ENCODE assay signal across 16 cellular contexts in genomic region chr5:139299477-139299876, GRCh38. TPM values are rescaled to one million over a fixed set of nuclear protein-coding genes. Genes with fewer than 3 reads are reported as not detected.
A peak's percentile ranks its signal among the peaks of the same experiment; 100 is the strongest.
DNase-seq lines count a peak whose midpoint lies in the region; ATAC-seq, FAIRE-seq and TF ChIP-seq lines count a peak whose summit lies in the region.
"Had no signal": no experiment of that assay in that cellular context is flagged by ENCODE, and none has a peak within 500 bp of the region (broad histone marks: within the 10 kb centered on the region; RNA-seq: fewer than 3 reads in every experiment).

No MANE protein-coding gene starts in this region.

- no peak overlapping the region for H3K4me3 Mint-ChIP-seq in activated CD8-positive, alpha-beta T cell treated with anti-CD3 and anti-CD28 coated beads, Interleukin-2, amount 10 ng/mL, durations not matched to agents 7 days and 5 days

- H3K27ac Mint-ChIP-seq in activated CD8-positive, alpha-beta T cell treated with anti-CD3 and anti-CD28 coated beads, Interleukin-2, amount 10 ng/mL, durations not matched to agents 7 days and 5 days: peak overlapping the region; percentile 37

- H3K79me1 ChIP-seq in mesendoderm (ENCODE audit: low read length): no peaks in the 10 kb centered on the region

- H3K4me1 Mint-ChIP-seq in activated CD8-positive, alpha-beta T cell treated with anti-CD3 and anti-CD28 coated beads, Interleukin-2, amount 10 ng/mL, durations not matched to agents 7 days and 5 days (ENCODE audit: low read depth): peaks cover 79% of the 10 kb centered on the region

- H3K9ac ChIP-seq in HepG2 (ENCODE audit: insufficient read depth, low read depth, low read length) (no peak overlapping the region), mesendoderm (ENCODE audit: low read length) (no peak overlapping the region)

- H3K4ac ChIP-seq in mesendoderm (ENCODE audit: low read depth, low read length): no peak overlapping the region

- H2AK5ac ChIP-seq in mesendoderm (ENCODE audit: low read length): no peak overlapping the region

- WGBS in HepG2 (ENCODE audit: low lambda C conversion rate): 50% methylated on average over 4 of the region's 4 CpGs
- 40% methylated on average over 4 of the region's 4 CpGs for WGBS in right lobe of liver (ENCODE audit: insufficient coverage, low coverage, low lambda C conversion rate, missing lambda C conversion rate)
- WGBS in mesendoderm (ENCODE audit: extremely low coverage, insufficient coverage, low lambda C conversion rate): no CpG with 5 or more reads among the region's 4 CpGs

- no peaks in the 10 kb centered on the region for H3K9me3 ChIP-seq in HepG2 (ENCODE audit: low read length)
- H3K9me3 ChIP-seq in right lobe of liver: no peaks in the 10 kb centered on the region
- H3K9me3 ChIP-seq: prostate gland had no signal

- in situ Hi-C loops in HepG2 (cut with HindIII; ENCODE audit: extremely low pct_ligation_motif_present, low pct_unique_long_range_greater_than_20kb): no loop called here

- intact Hi-C loops in HepG2 (cut with micrococcal nuclease; ENCODE audit: unreplicated experiment): no loop called here
- intact Hi-C loops in right lobe of liver (cut with DNase I): loop anchor here in 1 of 2 donors (10.0 kb wide), 1 partner anchor 85 kb away; the partner anchor contains the start of genes MZB1 and SLC23A1

- H3K27ac ChIP-seq in HepG2 (ENCODE audit: extremely low read length, insufficient read depth, low read length) (no peak overlapping the region), right lobe of liver (no peak overlapping the region), mesendoderm (ENCODE audit: low read depth, low read length) (no peak overlapping the region)
- H3K27ac ChIP-seq: HL-60 had no signal

- H2BK120ac ChIP-seq in mesendoderm (ENCODE audit: low read depth, low read length): no peak overlapping the region

- no peak overlapping the region for H4K5ac ChIP-seq in mesendoderm (ENCODE audit: low read length)

- CTCF ChIA-PET in HepG2 (lab: Yijun Ruan, JAX; ENCODE audit: low intra/inter-chr PET ratio, low total read pairs): no interaction called here
- CTCF ChIA-PET in activated CD8-positive, alpha-beta T cell treated with anti-CD3 and anti-CD28 coated beads, Interleukin-2, amount 10 ng/mL, durations not matched to agents 7 days and 5 days (lab: Charles Lee): interaction anchor here (1.1 to 2.3 kb wide), 4 partner anchors 21 to 42 kb away, joined by 3 to 7 read pairs (median 4); partner anchors contain the start of gene PAIP2
- CTCF ChIA-PET in GM10248 (lab: Yijun Ruan, JAX): interaction anchor here (4.4 kb wide), 1 partner anchor 14 kb away, joined by 13 read pairs; no protein-coding TSS in a partner anchor

- H3K36me3 ChIP-seq in HepG2 (replicated peaks in 1 of 2; ENCODE audit: control insufficient read depth in 1 of 2, insufficient read depth in 2 of 2, low read length in 2 of 2): peaks cover 0 to 1% of the 10 kb centered on the region in 2 experiments; a peak in 1 of 5 replicates
- no peaks in the 10 kb centered on the region for H3K36me3 ChIP-seq in right lobe of liver
- no peaks in the 10 kb centered on the region for H3K36me3 ChIP-seq in mesendoderm (ENCODE audit: control insufficient read depth, insufficient read depth, low read length)
- H3K36me3 ChIP-seq: prostate gland had no signal

- TF ChIP-seq POLR2A in HepG2 (IDR thresholded peaks at IDR 0.05; ENCODE audit: insufficient read depth in 1 of 2, low read depth in 2 of 2, low read length in 2 of 2) (no peak), right lobe of liver (IDR thresholded peaks at IDR 0.05) (no peak)

- POLR2A ChIA-PET in HepG2 (lab: Yijun Ruan, JAX): no interaction called here
- POLR2A ChIA-PET in activated CD8-positive, alpha-beta T cell treated with anti-CD3 and anti-CD28 coated beads, Interleukin-2, amount 10 ng/mL, durations not matched to agents 7 days and 5 days (lab: Charles Lee): interaction anchor here (1.2 to 1.6 kb wide), 4 partner anchors 10 to 86 kb away, joined by 3 to 6 read pairs (median 4); no protein-coding TSS in a partner anchor
- POLR2A ChIA-PET in GM10248 (lab: Yijun Ruan, JAX): interaction anchor here (1.2 to 1.4 kb wide), 2 partner anchors 23 to 87 kb away, joined by 3 to 4 read pairs; no protein-coding TSS in a partner anchor

- no peak overlapping the region for H3K18ac ChIP-seq in mesendoderm (ENCODE audit: low read length)

- no peak overlapping the region for H4K8ac ChIP-seq in mesendoderm (ENCODE audit: low read depth, low read length)

- no peak overlapping the region for H3K56ac ChIP-seq in mesendoderm (ENCODE audit: low read length)

- H2BK5ac ChIP-seq in mesendoderm (ENCODE audit: low read length): no peak overlapping the region

- H3K4me2 ChIP-seq in HepG2 (ENCODE audit: low read depth, low read length): 0 out of 2 replicates have a peak overlapping the region, but pooled peaks have one; percentile 4
- no peak overlapping the region for H3K4me2 ChIP-seq in mesendoderm (ENCODE audit: low read length)

- no peak for ATAC-seq in HepG2
- ATAC-seq in right lobe of liver: no peak
- ATAC-seq in activated CD8-positive, alpha-beta T cell treated with anti-CD3 and anti-CD28 coated beads, Interleukin-2, amount 10 ng/mL, durations not matched to agents 7 days and 5 days: peak; percentile 34
- ATAC-seq in HG03045 (IDR thresholded peaks at IDR 0.05; ENCODE audit: unreplicated experiment): no peak
- ATAC-seq: SK-N-SH treated with all-trans-retinoic acid at 6 μM for 48 hours had no signal

- H3K4me3 ChIP-seq in HepG2 (replicated peaks in 1 of 3; ENCODE audit: insufficient read depth in 1 of 3, low read depth in 2 of 3, low read length in 3 of 3): no peak overlapping the region
- H3K4me3 ChIP-seq in right lobe of liver: no peak overlapping the region
- no peak overlapping the region for H3K4me3 ChIP-seq in mesendoderm (ENCODE audit: low read length)
- H3K4me3 ChIP-seq: prostate gland had no signal

- H3K79me2 ChIP-seq in HepG2 (ENCODE audit: insufficient read depth, low read length) (peaks cover 99% of the 10 kb centered on the region), mesendoderm (ENCODE audit: control insufficient read depth, insufficient read depth, low read length) (peaks cover 93% of the 10 kb centered on the region)

- H3K27me3 ChIP-seq in HepG2 (ENCODE audit: control insufficient read depth in 1 of 2, insufficient read depth in 2 of 2, low read length in 2 of 2): no peaks in the 10 kb centered on the region; a peak in 1 of 5 replicates
- H3K27me3 ChIP-seq in right lobe of liver: no peaks in the 10 kb centered on the region
- no peaks in the 10 kb centered on the region for H3K27me3 ChIP-seq in mesendoderm (ENCODE audit: insufficient read depth, low read length, poor library complexity)

- H3K4me1 ChIP-seq in HepG2 (ENCODE audit: insufficient read depth, low read length) (peaks cover 82% of the 10 kb centered on the region), right lobe of liver (peaks cover 0 to 50% (median 22%) of the 10 kb centered on the region in 4 donors), mesendoderm (ENCODE audit: control insufficient read depth, low read depth, low read length) (peaks cover 7% of the 10 kb centered on the region)

- no peaks in the 10 kb centered on the region for H3K27me3 Mint-ChIP-seq in activated CD8-positive, alpha-beta T cell treated with anti-CD3 and anti-CD28 coated beads, Interleukin-2, amount 10 ng/mL, durations not matched to agents 7 days and 5 days (ENCODE audit: low read depth)

- BruUV-seq in HepG2 (replicated peaks; lab: Mats Ljungman, UMichigan): no TSS peak

- H4K20me1 ChIP-seq in HepG2 (ENCODE audit: insufficient read depth, low read length): peaks cover 100% of the 10 kb centered on the region

- peaks cover 42% of the 10 kb centered on the region for H3K36me3 Mint-ChIP-seq in activated CD8-positive, alpha-beta T cell treated with anti-CD3 and anti-CD28 coated beads, Interleukin-2, amount 10 ng/mL, durations not matched to agents 7 days and 5 days (ENCODE audit: low read depth)

- no peak overlapping the region for H2BK15ac ChIP-seq in mesendoderm (replicated peaks; ENCODE audit: low read depth)

- no peak for FAIRE-seq in HepG2 (lab: Jason Lieb, UNC)
- FAIRE-seq: colon had no signal

- no peak for TF ChIP-seq RAD21 in HepG2 (CRISPR knock-in tag; IDR thresholded peaks at IDR 0.05)

- H2AFZ ChIP-seq in HepG2 (ENCODE audit: low read length): no peak overlapping the region

- TF ChIP-seq CTCF in HepG2 (CRISPR knock-in tag; IDR thresholded peaks at IDR 0.05) (no peak), right lobe of liver (IDR thresholded peaks at IDR 0.05) (no peak), GM10248 (IDR thresholded peaks at IDR 0.05; ENCODE audit: control extremely low read depth, extremely low read depth, low read depth, missing control alignments) (no peak)

- TF ChIP-seq EP300 in HepG2 (IDR thresholded peaks at IDR 0.05; ENCODE audit: low read depth in 2 of 2, low read length in 2 of 2) (no peak), HepG2 (CRISPR knock-in tag; IDR thresholded peaks at IDR 0.05; ENCODE audit: borderline replicate concordance) (no peak)

- no peak for DNase-seq in HepG2 (ENCODE audit: low spot score)
- no peak for DNase-seq in right lobe of liver
- no peak for DNase-seq in activated CD8-positive, alpha-beta T cell treated with anti-CD3 and anti-CD28 coated beads, Interleukin-2, amount 10 ng/mL, durations not matched to agents 7 days and 5 days
- DNase-seq in mesendoderm: no peak
- DNase-seq in NCI-H69 (lab: John Stamatoyannopoulos, UW): no peak
- no peak for DNase-seq in effector CD4-positive, alpha-beta T cell
- DNase-seq in GM10248 (ENCODE audit: extremely low spot score): no peak
- DNase-seq: activated CD4-positive, alpha-beta T cell treated with anti-CD3 and anti-CD28 coated beads for 1 hour; AML-193; GOT3; mammary epithelial cell had no signal

- H3K9me3 Mint-ChIP-seq in activated CD8-positive, alpha-beta T cell treated with anti-CD3 and anti-CD28 coated beads, Interleukin-2, amount 10 ng/mL, durations not matched to agents 7 days and 5 days (ENCODE audit: insufficient read depth): no peaks in the 10 kb centered on the region

- peak overlapping the region; percentile 7 for H3K23ac ChIP-seq in mesendoderm (ENCODE audit: low read length)

RNA-seq across cellular contexts. Expression of gene MATR3, which starts 5.9 kb away (rescaled TPM):
- total RNA-seq in HepG2 (2016; rRNA removed; fragmentation: Illumina TruSeq; extraction: Trizol): 341 and 484 TPM in 2 replicates
- total RNA-seq in HepG2 (2016; cell fraction: cytosol; rRNA removed; fragmentation: Illumina TruSeq; extraction: Trizol; ENCODE audit: low read depth): 17.2 and 21.9 TPM in 2 replicates
- 343 and 482 TPM in 2 replicates for total RNA-seq in HepG2 (2016; cell fraction: insoluble cytoplasmic fraction; rRNA removed; fragmentation: Illumina TruSeq; extraction: Trizol)
- total RNA-seq in HepG2 (2016; cell fraction: membrane; rRNA removed; fragmentation: Illumina TruSeq; extraction: Trizol): 53.9 and 61.4 TPM in 2 replicates
- total RNA-seq in HepG2 (2016; cell fraction: nucleus; rRNA removed; fragmentation: Illumina TruSeq; extraction: Trizol): 279 and 286 TPM in 2 replicates
- polyA plus RNA-seq in HepG2 (2011; rRNA removed): 84.6 and 94.2 TPM in 2 replicates
- 43.6 and 60.1 TPM in 2 replicates for polyA plus RNA-seq in HepG2 (2011; cell fraction: cytosol; rRNA removed)
- polyA plus RNA-seq in HepG2 (2011; cell fraction: nucleus; rRNA removed): 57.4 and 62.8 TPM in 2 replicates
- 171 and 221 TPM in 2 replicates for polyA plus RNA-seq in HepG2 (2012)
- 12.4 and 12.5 TPM in 2 replicates for polyA plus RNA-seq in HepG2 (2016; cell fraction: cytosol; fragmentation: Illumina TruSeq; extraction: Trizol; ENCODE audit: low read depth)
- polyA plus RNA-seq in HepG2 (2016; cell fraction: insoluble cytoplasmic fraction; fragmentation: Illumina TruSeq; extraction: Trizol; ENCODE audit: low read depth): 426 and 447 TPM in 2 replicates
- polyA plus RNA-seq in HepG2 (2016; cell fraction: membrane; fragmentation: Illumina TruSeq; extraction: Trizol; ENCODE audit: low read depth): 40.1 and 45.7 TPM in 2 replicates
- 274 and 295 TPM in 2 replicates for polyA plus RNA-seq in HepG2 (2016; cell fraction: nucleus; fragmentation: Illumina TruSeq; extraction: Trizol; ENCODE audit: insufficient read depth, low read depth)
- polyA minus RNA-seq in HepG2 (2011; rRNA and poly(A)+ RNA removed; ENCODE audit: low replicate concordance): 165 and 278 TPM in 2 replicates
- 117 and 119 TPM in 2 replicates for polyA minus RNA-seq in HepG2 (2011; cell fraction: cytosol; rRNA and poly(A)+ RNA removed)
- 253 and 268 TPM in 2 replicates for polyA minus RNA-seq in HepG2 (2011; cell fraction: nucleus; rRNA and poly(A)+ RNA removed)
- 10 to 100 TPM; 43.5 to 73.8 (median 65.3) TPM for total RNA-seq in right lobe of liver
- 100 to 1,000 TPM; 174 to 176 TPM for total RNA-seq in activated CD8-positive, alpha-beta T cell treated with anti-CD3 and anti-CD28 coated beads, Interleukin-2, amount 10 ng/mL, durations not matched to agents 7 days and 5 days
- 275 TPM for polyA plus RNA-seq in mesendoderm (2013, experiment 1 of 2)
- 261 TPM for polyA plus RNA-seq in mesendoderm (2013, experiment 2 of 2)

RNA-seq across cellular contexts. Expression of gene PAIP2, which starts 42.2 kb away (rescaled TPM):
- 61.5 and 104 TPM in 2 replicates for total RNA-seq in HepG2 (2016; rRNA removed; fragmentation: Illumina TruSeq; extraction: Trizol)
- 34.4 and 39.3 TPM in 2 replicates for total RNA-seq in HepG2 (2016; cell fraction: cytosol; rRNA removed; fragmentation: Illumina TruSeq; extraction: Trizol; ENCODE audit: low read depth)
- total RNA-seq in HepG2 (2016; cell fraction: insoluble cytoplasmic fraction; rRNA removed; fragmentation: Illumina TruSeq; extraction: Trizol): 58.9 and 104 TPM in 2 replicates
- 63.0 and 66.5 TPM in 2 replicates for total RNA-seq in HepG2 (2016; cell fraction: membrane; rRNA removed; fragmentation: Illumina TruSeq; extraction: Trizol)
- total RNA-seq in HepG2 (2016; cell fraction: nucleus; rRNA removed; fragmentation: Illumina TruSeq; extraction: Trizol): 30.8 and 33.3 TPM in 2 replicates
- 56.5 and 76.3 TPM in 2 replicates for polyA plus RNA-seq in HepG2 (2011; rRNA removed)
- polyA plus RNA-seq in HepG2 (2011; cell fraction: cytosol; rRNA removed): 46.1 and 53.8 TPM in 2 replicates
- 16.8 and 19.7 TPM in 2 replicates for polyA plus RNA-seq in HepG2 (2011; cell fraction: nucleus; rRNA removed)
- polyA plus RNA-seq in HepG2 (2012): 110 and 124 TPM in 2 replicates
- 31.7 and 47.4 TPM in 2 replicates for polyA plus RNA-seq in HepG2 (2016; cell fraction: cytosol; fragmentation: Illumina TruSeq; extraction: Trizol; ENCODE audit: low read depth)
- polyA plus RNA-seq in HepG2 (2016; cell fraction: insoluble cytoplasmic fraction; fragmentation: Illumina TruSeq; extraction: Trizol; ENCODE audit: low read depth): 161 and 162 TPM in 2 replicates
- 54.0 and 67.8 TPM in 2 replicates for polyA plus RNA-seq in HepG2 (2016; cell fraction: membrane; fragmentation: Illumina TruSeq; extraction: Trizol; ENCODE audit: low read depth)
- 58.6 and 64.1 TPM in 2 replicates for polyA plus RNA-seq in HepG2 (2016; cell fraction: nucleus; fragmentation: Illumina TruSeq; extraction: Trizol; ENCODE audit: insufficient read depth, low read depth)
- 22.9 and 27.8 TPM in 2 replicates for polyA minus RNA-seq in HepG2 (2011; rRNA and poly(A)+ RNA removed; ENCODE audit: low replicate concordance)
- 62.0 TPM in 2 replicates for polyA minus RNA-seq in HepG2 (2011; cell fraction: cytosol; rRNA and poly(A)+ RNA removed)
- 41.5 and 41.8 TPM in 2 replicates for polyA minus RNA-seq in HepG2 (2011; cell fraction: nucleus; rRNA and poly(A)+ RNA removed)
- total RNA-seq in right lobe of liver: 10 to 100 TPM; 34.5 to 55.8 (median 41.4) TPM
- total RNA-seq in activated CD8-positive, alpha-beta T cell treated with anti-CD3 and anti-CD28 coated beads, Interleukin-2, amount 10 ng/mL, durations not matched to agents 7 days and 5 days: 10 to 100 TPM; 90.7 to 93.5 TPM
- polyA plus RNA-seq in mesendoderm (2013, experiment 1 of 2): 189 TPM
- polyA plus RNA-seq in mesendoderm (2013, experiment 2 of 2): 179 TPM
